In the genomic region with DNA sequence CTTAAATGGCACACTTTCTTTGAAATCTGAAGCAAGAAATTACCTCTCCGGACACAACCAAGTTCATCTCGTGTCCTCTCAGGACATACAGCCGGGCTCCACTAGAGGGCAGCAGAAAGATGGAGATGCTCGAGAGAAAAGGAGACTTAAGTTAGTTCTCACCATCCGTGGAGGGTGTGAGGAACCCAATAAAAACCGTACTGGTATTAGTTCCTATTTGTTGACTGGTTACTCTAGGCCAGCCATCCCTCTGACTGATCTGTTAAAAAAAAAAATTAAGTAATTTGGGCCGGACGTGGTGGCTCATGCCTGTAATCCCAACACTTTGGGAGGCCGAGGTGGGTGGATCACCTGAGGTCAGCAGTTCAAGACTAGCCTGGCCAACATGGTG, we compare ENCODE assay signal across 8 cellular contexts. TPM values are rescaled to one million over a fixed set of nuclear protein-coding genes. Genes with fewer than 3 reads are reported as not detected.
DNase-seq lines count a peak whose midpoint lies in the region; ATAC-seq and TF ChIP-seq lines count a peak whose summit lies in the region.

No MANE protein-coding gene starts in this region.

- no peak overlapping the region for H2BK120ac ChIP-seq in neuronal stem cell (ENCODE audit: low read depth, low read length)

- peak overlapping the region; percentile 85 for H3K4me3 Mint-ChIP-seq in activated T-helper 1 cell treated with anti-CD3 and anti-CD28 coated beads, Interleukin-12 subunit alpha, Interleukin-12 subunit beta, Interleukin-2, Interleukin-4 antibody, amounts not matched to agents 30 ng/mL and 10 ng/mL and 1 ng/mL, durations not matched to agents 14 hours and 24 hours and 36 hours

- H3K36me3 ChIP-seq in MM.1S (replicated peaks; ENCODE audit: insufficient read depth, low read length) (no peaks in the 10 kb centered on the region), RWPE2 (ENCODE audit: low read depth) (no peaks in the 10 kb centered on the region), neuronal stem cell (replicated peaks in 1 of 2; ENCODE audit: control insufficient read depth in 2 of 2, insufficient read depth in 2 of 2, low read length in 2 of 2) (no peaks in the 10 kb centered on the region), thoracic aorta (no peaks in the 10 kb centered on the region)

- no peaks in the 10 kb centered on the region for H3K9me3 Mint-ChIP-seq in activated T-helper 1 cell treated with anti-CD3 and anti-CD28 coated beads, Interleukin-12 subunit alpha, Interleukin-12 subunit beta, Interleukin-2, Interleukin-4 antibody, amounts not matched to agents 30 ng/mL and 10 ng/mL and 1 ng/mL, durations not matched to agents 14 hours and 24 hours and 36 hours

- peak; percentile 33 for DNase-seq in GF-D8 (lab: John Stamatoyannopoulos, UW)
- peak; percentile 91 for DNase-seq in MM.1S
- DNase-seq in RWPE2 (ENCODE audit: low spot score) = peak; percentile 86
- DNase-seq in activated T-helper 1 cell treated with anti-CD3 and anti-CD28 coated beads, Interleukin-12 subunit alpha, Interleukin-12 subunit beta, Interleukin-2, Interleukin-4 antibody, amounts not matched to agents 30 ng/mL and 10 ng/mL and 1 ng/mL, durations not matched to agents 14 hours and 24 hours and 36 hours (ENCODE audit: low spot score) = peak; percentile 78
- DNase-seq in fibroblast of the conjunctiva (ENCODE audit: low read depth) = peak; percentile 72
- DNase-seq in neuronal stem cell (ENCODE audit: low spot score) = peak; percentile 74
- peak; percentile 44 for DNase-seq in thoracic aorta (ENCODE audit: low spot score)

- H3K4me1 ChIP-seq in MM.1S (ENCODE audit: low read length) (peaks cover 12% of the 10 kb centered on the region; the same call in 1 of the 2 replicates), RWPE2 (ENCODE audit: insufficient read depth, poor library complexity, severe bottlenecking) (peaks cover 6% of the 10 kb centered on the region), neuronal stem cell (ENCODE audit: control insufficient read depth in 2 of 2, insufficient read depth in 1 of 2, low read depth in 1 of 2, low read length in 2 of 2) (peaks cover 2 to 11% of the 10 kb centered on the region in 2 donors), thoracic aorta (ENCODE audit: control insufficient read depth in 1 of 2, low read depth in 2 of 2) (peaks cover 5 to 9% of the 10 kb centered on the region in 2 donors)

- H2BK15ac ChIP-seq in neuronal stem cell (ENCODE audit: low read length) = no peak overlapping the region

- peaks cover 13% of the 10 kb centered on the region for H3F3A ChIP-seq in MM.1S (ENCODE audit: insufficient read depth, low read length)

- H3K9me3 ChIP-seq in MM.1S (replicated peaks; ENCODE audit: insufficient read depth, low read length) (no peaks in the 10 kb centered on the region), RWPE2 (ENCODE audit: severe bottlenecking) (no peaks in the 10 kb centered on the region), neuronal stem cell (replicated peaks in 1 of 2; ENCODE audit: control insufficient read depth in 2 of 2, insufficient read depth in 1 of 2, low read depth in 1 of 2, low read length in 2 of 2) (no peaks in the 10 kb centered on the region), thoracic aorta (no peaks in the 10 kb centered on the region)

- no peak overlapping the region for H3K14ac ChIP-seq in neuronal stem cell (ENCODE audit: low read length)

- H3K27me3 ChIP-seq in MM.1S (replicated peaks; ENCODE audit: insufficient read depth, low read length) (0 out of 2 replicates have a peak, but pooled peaks cover 4% of the 10 kb centered on the region), RWPE2 (ENCODE audit: insufficient read depth, poor library complexity, severe bottlenecking) (no peaks in the 10 kb centered on the region), neuronal stem cell (ENCODE audit: control insufficient read depth in 3 of 3, insufficient read depth in 3 of 3, low read depth in 1 of 3, low read length in 3 of 3) (peaks cover 0 to 62% (median 7%) of the 10 kb centered on the region in 3 experiments), thoracic aorta (replicated peaks; ENCODE audit: insufficient read depth) (no peaks in the 10 kb centered on the region)

- H3K79me1 ChIP-seq in neuronal stem cell (ENCODE audit: low read depth, low read length) = no peaks in the 10 kb centered on the region

- intact Hi-C loops in activated T-helper 1 cell treated with anti-CD3 and anti-CD28 coated beads, Interleukin-12 subunit alpha, Interleukin-12 subunit beta, Interleukin-2, Interleukin-4 antibody, amounts not matched to agents 30 ng/mL and 10 ng/mL and 1 ng/mL, durations not matched to agents 14 hours and 24 hours and 36 hours (cut with micrococcal nuclease) = loop anchor here (1.0 kb wide), 3 partner anchors 63 to 167 kb away; no protein-coding TSS in a partner anchor

- H3K23ac ChIP-seq in neuronal stem cell (ENCODE audit: low read depth, low read length, poor library complexity) = no peak overlapping the region

- peaks cover 56% of the 10 kb centered on the region for H3K4me1 Mint-ChIP-seq in activated T-helper 1 cell treated with anti-CD3 and anti-CD28 coated beads, Interleukin-12 subunit alpha, Interleukin-12 subunit beta, Interleukin-2, Interleukin-4 antibody, amounts not matched to agents 30 ng/mL and 10 ng/mL and 1 ng/mL, durations not matched to agents 14 hours and 24 hours and 36 hours (ENCODE audit: low read depth)

- H3K27ac ChIP-seq in MM.1S (ENCODE audit: low read length) = peak overlapping the region; percentile 26; the same call in 1 of the 2 replicates
- peak overlapping the region; percentile 58 for H3K27ac ChIP-seq in RWPE2 (ENCODE audit: poor library complexity, severe bottlenecking)
- H3K27ac ChIP-seq in neuronal stem cell (replicated peaks; ENCODE audit: low read length) = no peak overlapping the region
- no peak overlapping the region for H3K27ac ChIP-seq in thoracic aorta

- no peak overlapping the region for H2AK5ac ChIP-seq in neuronal stem cell (ENCODE audit: low read depth, low read length)

- TF ChIP-seq CTCF in MM.1S (IDR thresholded peaks at IDR 0.05; ENCODE audit: low read length) = peak; percentile 85
- peak; percentile 99 for TF ChIP-seq CTCF in RWPE2 (IDR thresholded peaks at IDR 0.05; ENCODE audit: poor library complexity, severe bottlenecking)
- peak; percentile 83 for TF ChIP-seq CTCF in thoracic aorta (IDR thresholded peaks at IDR 0.05)

- H4K20me1 ChIP-seq in MM.1S (ENCODE audit: insufficient read depth, low read length) = no peaks in the 10 kb centered on the region

- no peak overlapping the region for H3K4ac ChIP-seq in neuronal stem cell (ENCODE audit: low read length)

- H4K91ac ChIP-seq in neuronal stem cell (ENCODE audit: low read depth, low read length, poor library complexity) = no peak overlapping the region

- no CpG with 5 or more reads among the region's 9 CpGs for WGBS in neuronal stem cell (ENCODE audit: extremely low coverage in 2 of 2, insufficient read length in 2 of 2, insufficient replicate concordance in 1 of 2), 2 donors

- H3K79me2 ChIP-seq in MM.1S (ENCODE audit: low read length) = no peaks in the 10 kb centered on the region

- no peaks in the 10 kb centered on the region for H3K9me2 ChIP-seq in MM.1S (replicated peaks; ENCODE audit: insufficient read depth, low read length)

- peaks cover 16% of the 10 kb centered on the region for H3K27me3 Mint-ChIP-seq in activated T-helper 1 cell treated with anti-CD3 and anti-CD28 coated beads, Interleukin-12 subunit alpha, Interleukin-12 subunit beta, Interleukin-2, Interleukin-4 antibody, amounts not matched to agents 30 ng/mL and 10 ng/mL and 1 ng/mL, durations not matched to agents 14 hours and 24 hours and 36 hours (ENCODE audit: insufficient read depth)

- H3K27ac Mint-ChIP-seq in activated T-helper 1 cell treated with anti-CD3 and anti-CD28 coated beads, Interleukin-12 subunit alpha, Interleukin-12 subunit beta, Interleukin-2, Interleukin-4 antibody, amounts not matched to agents 30 ng/mL and 10 ng/mL and 1 ng/mL, durations not matched to agents 14 hours and 24 hours and 36 hours = peak overlapping the region; percentile 8

- H3K36me3 Mint-ChIP-seq in activated T-helper 1 cell treated with anti-CD3 and anti-CD28 coated beads, Interleukin-12 subunit alpha, Interleukin-12 subunit beta, Interleukin-2, Interleukin-4 antibody, amounts not matched to agents 30 ng/mL and 10 ng/mL and 1 ng/mL, durations not matched to agents 14 hours and 24 hours and 36 hours (ENCODE audit: low read depth) = no peaks in the 10 kb centered on the region

- peak overlapping the region; percentile 42; the same call in 1 of the 2 replicates for H2AFZ ChIP-seq in MM.1S (ENCODE audit: low read length)
- no peak overlapping the region for H2AFZ ChIP-seq in neuronal stem cell (ENCODE audit: low read length)

- H3K4me2 ChIP-seq in MM.1S (ENCODE audit: low read depth, low read length) (peak overlapping the region; percentile 95), neuronal stem cell (ENCODE audit: insufficient read depth, low read length, poor library complexity, severe bottlenecking) (no peak overlapping the region)

- H3K18ac ChIP-seq in neuronal stem cell (ENCODE audit: low read length) = no peak overlapping the region

- H2BK12ac ChIP-seq in neuronal stem cell (ENCODE audit: low read length) = no peak overlapping the region

- H3K9ac ChIP-seq in MM.1S (ENCODE audit: low read length) (no peak overlapping the region), neuronal stem cell (ENCODE audit: low read depth, low read length, poor library complexity) (no peak overlapping the region)

- no peak overlapping the region for H4K8ac ChIP-seq in neuronal stem cell (ENCODE audit: low read depth, low read length)

- ATAC-seq in RWPE2 (ENCODE audit: low read depth) = peak; percentile 28; the same call in 2 of the 3 replicates
- no peak for ATAC-seq in thoracic aorta (ENCODE audit: insufficient number of reproducible peaks, low FRiP score, low read depth)
- no peak for ATAC-seq in GM21526 (IDR thresholded peaks at IDR 0.05; ENCODE audit: low FRiP score, unreplicated experiment)

- H3K4me3 ChIP-seq in MM.1S (ENCODE audit: low read length) = peak overlapping the region; percentile 92
- H3K4me3 ChIP-seq in RWPE2 (ENCODE audit: severe bottlenecking) = no peak overlapping the region
- no peak overlapping the region for H3K4me3 ChIP-seq in neuronal stem cell (ENCODE audit: low read length in 2 of 2)
- H3K4me3 ChIP-seq in thoracic aorta = no peak overlapping the region

- no peak overlapping the region for H2BK5ac ChIP-seq in neuronal stem cell (ENCODE audit: low read length)

RNA-seq across cellular contexts. Expression of gene CYP11A1, which starts 7.9 kb away (rescaled TPM):
- total RNA-seq in activated T-helper 1 cell treated with anti-CD3 and anti-CD28 coated beads, Interleukin-12 subunit alpha, Interleukin-12 subunit beta, Interleukin-2, Interleukin-4 antibody, amounts not matched to agents 30 ng/mL and 10 ng/mL and 1 ng/mL, durations not matched to agents 14 hours and 24 hours and 36 hours = not detected in 2 replicates
- 0.77 TPM for polyA plus RNA-seq in neuronal stem cell (2013, experiment 1 of 2)
- polyA plus RNA-seq in neuronal stem cell (2013, experiment 2 of 2) = 0.80 TPM
- not detected for total RNA-seq in thoracic aorta

RNA-seq across cellular contexts. Expression of gene SEMA7A, which starts 58.5 kb away (rescaled TPM):
- 102 TPM in 2 replicates for total RNA-seq in activated T-helper 1 cell treated with anti-CD3 and anti-CD28 coated beads, Interleukin-12 subunit alpha, Interleukin-12 subunit beta, Interleukin-2, Interleukin-4 antibody, amounts not matched to agents 30 ng/mL and 10 ng/mL and 1 ng/mL, durations not matched to agents 14 hours and 24 hours and 36 hours
- 10.3 TPM for polyA plus RNA-seq in neuronal stem cell (2013, experiment 1 of 2)
- 10.3 TPM for polyA plus RNA-seq in neuronal stem cell (2013, experiment 2 of 2)
- 1 to 10 TPM; 1.2 to 4.9 TPM for total RNA-seq in thoracic aorta

Comparison
In these comparisons a context has a peak if more than half of its experiments do, and no peak if none do; other contexts are left out.
1. DNase-seq: peak in every context shown above with its lines; median percentile 91 in MM.1S; 86 in RWPE2; 78 in activated T-helper 1 cell treated with anti-CD3 and anti-CD28 coated beads, Interleukin-12 subunit alpha, Interleukin-12 subunit beta, Interleukin-2, Interleukin-4 antibody, amounts not matched to agents 30 ng/mL and 10 ng/mL and 1 ng/mL, durations not matched to agents 14 hours and 24 hours and 36 hours; 74 in neuronal stem cell; 72 in fibroblast of the conjunctiva; 44 in thoracic aorta; 33 in GF-D8.
2. H3K27ac ChIP-seq: peak in MM.1S (single experiment) and RWPE2 (single experiment); none in neuronal stem cell (single experiment) and thoracic aorta (0 of 2).
3. RNA of gene SEMA7A, which starts 58.5 kb away (total RNA-seq): 102 TPM in activated T-helper 1 cell treated with anti-CD3 and anti-CD28 coated beads, Interleukin-12 subunit alpha, Interleukin-12 subunit beta, Interleukin-2, Interleukin-4 antibody, amounts not matched to agents 30 ng/mL and 10 ng/mL and 1 ng/mL, durations not matched to agents 14 hours and 24 hours and 36 hours; 1.2 to 4.9 TPM in thoracic aorta; every median in the first group is over 10 times any median in the second.
4. Peak in every context shown above with its lines, with median percentiles within 50 percentile points of each other: CTCF ChIP-seq.